Comparison of ENCODE assay signal across 8 cellular contexts in genomic region chr3:53890726-53891499, GRCh38. TPM values are rescaled to one million over a fixed set of nuclear protein-coding genes. Genes with fewer than 3 reads are reported as not detected.
A peak's percentile ranks its signal among the peaks of the same experiment; 100 is the strongest.
DNase-seq lines count a peak whose midpoint lies in the region; ATAC-seq, FAIRE-seq and TF ChIP-seq lines count a peak whose summit lies in the region.

No MANE protein-coding gene starts in this region.

- intact Hi-C loops in Calu3 (cut with micrococcal nuclease; ENCODE audit: unreplicated experiment) = no loop called here

- TF ChIP-seq CTCF in Calu3 (IDR thresholded peaks at IDR 0.05; ENCODE audit: unreplicated experiment) = no peak

- H2AFZ ChIP-seq in mesenchymal stem cell (ENCODE audit: low read depth, low read length) = peak overlapping the region; percentile 73

- peaks cover 31% of the 10 kb centered on the region for H3K4me1 Mint-ChIP-seq in Calu3 (ENCODE audit: low read depth, unreplicated experiment)

- H2BK5ac ChIP-seq in mesenchymal stem cell (ENCODE audit: low read depth, low read length, poor library complexity, severe bottlenecking) = no peak overlapping the region

- H3K79me1 ChIP-seq in mesenchymal stem cell (replicated peaks; ENCODE audit: low read length, poor library complexity, severe bottlenecking) = peaks cover 10% of the 10 kb centered on the region

- no peaks in the 10 kb centered on the region for H3K9me3 Mint-ChIP-seq in Calu3 (ENCODE audit: low read depth, unreplicated experiment)

- 5% methylated on average over 22 of the region's 22 CpGs for WGBS in mesenchymal stem cell

- peak overlapping the region; percentile 50 for H2BK120ac ChIP-seq in mesenchymal stem cell (ENCODE audit: low read depth, low read length)

- peak; percentile 18 to 42 for ATAC-seq in activated CD4-positive, CD25-positive, alpha-beta regulatory T cell treated with anti-CD3 and anti-CD28 coated beads, Interleukin-2, amount 50 U/mL, for 24 hours
- ATAC-seq in HG02588 (IDR thresholded peaks at IDR 0.05; ENCODE audit: unreplicated experiment) (no peak), HG03460 (IDR thresholded peaks at IDR 0.05; ENCODE audit: unreplicated experiment) (no peak)

- BruUV-seq in Calu3 (replicated peaks; lab: Mats Ljungman, UMichigan) = TSS peak; percentile 51

- peak overlapping the region in 1 of 2 experiments; percentile 93 for H3K23ac ChIP-seq in mesenchymal stem cell (ENCODE audit: low read length in 2 of 2)

- H2AK5ac ChIP-seq in mesenchymal stem cell (ENCODE audit: low read length, severe bottlenecking) = no peak overlapping the region

- H3K9ac ChIP-seq in mesenchymal stem cell (ENCODE audit: low read length) (peak overlapping the region; percentile 99), stomach smooth muscle (ENCODE audit: low read length in 2 of 2) (peak overlapping the region; percentile 91)

- H3K9me3 ChIP-seq in mesenchymal stem cell (ENCODE audit: control insufficient read depth, low read length) (no peaks in the 10 kb centered on the region), stomach smooth muscle (ENCODE audit: control insufficient read depth in 2 of 2, low read length in 2 of 2) (no peaks in the 10 kb centered on the region)

- H3K4me3 Mint-ChIP-seq in Calu3 (ENCODE audit: low read depth, unreplicated experiment) = peak overlapping the region; percentile 91

- no peak overlapping the region for H4K91ac ChIP-seq in mesenchymal stem cell (ENCODE audit: low read length)

- H3K27me3 ChIP-seq in mesenchymal stem cell (ENCODE audit: control insufficient read depth in 1 of 2, insufficient read depth in 1 of 2, low read length in 2 of 2) (peaks cover 2 to 4% of the 10 kb centered on the region in 2 experiments), stomach smooth muscle (ENCODE audit: control insufficient read depth in 1 of 2, insufficient read depth in 2 of 2, low read length in 2 of 2) (no peaks in the 10 kb centered on the region)

- peak overlapping the region in 1 of 2 experiments; percentile 56 for H3K14ac ChIP-seq in mesenchymal stem cell (ENCODE audit: low read length in 2 of 2)

- peak overlapping the region; percentile 46 to 89 for H3K4ac ChIP-seq in mesenchymal stem cell (ENCODE audit: low read depth in 1 of 2, low read length in 2 of 2)

- peak overlapping the region; percentile 82 for H3K4me2 ChIP-seq in mesenchymal stem cell (ENCODE audit: low read length, poor library complexity, severe bottlenecking)

- H3K27me3 Mint-ChIP-seq in Calu3 (ENCODE audit: unreplicated experiment) = peaks cover 13% of the 10 kb centered on the region

- H3K36me3 Mint-ChIP-seq in Calu3 (ENCODE audit: insufficient read depth, unreplicated experiment) = peaks cover 45% of the 10 kb centered on the region

- no peak overlapping the region for H4K8ac ChIP-seq in mesenchymal stem cell (ENCODE audit: low read length)

- peak overlapping the region; percentile 99 for H3K27ac Mint-ChIP-seq in Calu3 (ENCODE audit: unreplicated experiment)

- FAIRE-seq in HTR-8/SVneo (lab: Jason Lieb, UNC) = no peak

- H3K4me1 ChIP-seq in mesenchymal stem cell (ENCODE audit: control insufficient read depth, insufficient read depth, low read depth, low read length) (no peaks in the 10 kb centered on the region), stomach smooth muscle (ENCODE audit: control insufficient read depth, insufficient read depth, low read length) (peaks cover 12% of the 10 kb centered on the region)

- no peak overlapping the region for H2BK12ac ChIP-seq in mesenchymal stem cell (ENCODE audit: low read length in 2 of 2)

- H3K18ac ChIP-seq in mesenchymal stem cell (ENCODE audit: low read depth in 1 of 2, low read length in 2 of 2) = peak overlapping the region; percentile 6 to 73

- peak overlapping the region; percentile 96 to 99 for H3K4me3 ChIP-seq in mesenchymal stem cell (ENCODE audit: insufficient read depth in 1 of 2, low read depth in 1 of 2, low read length in 2 of 2)
- H3K4me3 ChIP-seq in stomach smooth muscle (ENCODE audit: low read length in 2 of 2) = peak overlapping the region; percentile 80 to 89

- CTCF ChIA-PET in Calu3 (lab: Charles Lee) = interaction anchor here (0.6 to 1.8 kb wide), 2 partner anchors 46 to 629 kb away, joined by 3 to 5 read pairs; no protein-coding TSS in a partner anchor

- peaks cover 0 to 12% of the 10 kb centered on the region in 2 experiments for H3K36me3 ChIP-seq in mesenchymal stem cell (ENCODE audit: control insufficient read depth in 1 of 2, insufficient read depth in 2 of 2, low read depth in 1 of 2, low read length in 2 of 2)
- H3K36me3 ChIP-seq in stomach smooth muscle (ENCODE audit: control insufficient read depth in 2 of 2, insufficient read depth in 2 of 2, low read length in 2 of 2) = peaks cover 2 to 4% of the 10 kb centered on the region in 2 donors

- peak overlapping the region; percentile 3 for H3K27ac ChIP-seq in mesenchymal stem cell (ENCODE audit: low read length, poor library complexity, severe bottlenecking)
- peak overlapping the region; percentile 90 for H3K27ac ChIP-seq in stomach smooth muscle (ENCODE audit: low read length)

- DNase-seq in Calu3 (no peak), HTR-8/SVneo (ENCODE audit: insufficient read length, low spot score) (peak; percentile 7), dermis microvascular lymphatic vessel endothelial cell (ENCODE audit: low read depth in 2 of 2) (peak; percentile 48 to 80), mesenchymal stem cell (peak; percentile 65)

- no peak overlapping the region for H2BK15ac ChIP-seq in mesenchymal stem cell (ENCODE audit: low read depth, poor library complexity, severe bottlenecking)

RNA-seq across cellular contexts. Expression of gene SELENOK, which starts 0.7 kb away (rescaled TPM):
- 47.4 and 52.0 TPM in 2 replicates for total RNA-seq in Calu3 (2022)
- total RNA-seq in dermis microvascular lymphatic vessel endothelial cell = 15.6 and 20.3 TPM in 2 replicates
- polyA plus RNA-seq in mesenchymal stem cell (2013, experiment 1 of 2) = 54.5 TPM
- 57.9 TPM for polyA plus RNA-seq in mesenchymal stem cell (2013, experiment 2 of 2)

RNA-seq across cellular contexts. Expression of gene ACTR8, which starts 9.0 kb away (rescaled TPM):
- 21.5 and 28.1 TPM in 2 replicates for total RNA-seq in Calu3 (2022)
- 24.9 and 35.3 TPM in 2 replicates for total RNA-seq in dermis microvascular lymphatic vessel endothelial cell
- polyA plus RNA-seq in mesenchymal stem cell (2013, experiment 1 of 2) = 18.4 TPM
- polyA plus RNA-seq in mesenchymal stem cell (2013, experiment 2 of 2) = 19.2 TPM

RNA-seq across cellular contexts. Expression of gene IL17RB, which starts 44.5 kb away (rescaled TPM):
- total RNA-seq in Calu3 (2022) (16.0 and 21.9 TPM in 2 replicates), dermis microvascular lymphatic vessel endothelial cell (0.13 TPM in 2 replicates)
- not detected for polyA plus RNA-seq in mesenchymal stem cell (2013, experiment 1 of 2)
- 0.04 TPM for polyA plus RNA-seq in mesenchymal stem cell (2013, experiment 2 of 2)

RNA-seq across cellular contexts. Expression of gene CHDH, which starts 44.7 kb away (rescaled TPM):
- total RNA-seq in Calu3 (2022) (24.9 and 28.5 TPM in 2 replicates), dermis microvascular lymphatic vessel endothelial cell (0.25 and 0.26 TPM in 2 replicates)
- polyA plus RNA-seq in mesenchymal stem cell (2013, experiment 1 of 2) = 0.01 TPM
- under 0.01 TPM for polyA plus RNA-seq in mesenchymal stem cell (2013, experiment 2 of 2)

Comparison
In these comparisons a context has a peak if more than half of its experiments do, and no peak if none do; other contexts are left out.
1. ATAC-seq: peak in activated CD4-positive, CD25-positive, alpha-beta regulatory T cell treated with anti-CD3 and anti-CD28 coated beads, Interleukin-2, amount 50 U/mL, for 24 hours (2 of 2); none in HG02588 (single experiment) and HG03460 (single experiment).
2. RNA of gene IL17RB, which starts 44.5 kb away (total RNA-seq): 16.0 to 21.9 TPM in Calu3; 0.13 TPM in dermis microvascular lymphatic vessel endothelial cell; every median in the first group is over 10 times any median in the second.